In the genomic region with DNA sequence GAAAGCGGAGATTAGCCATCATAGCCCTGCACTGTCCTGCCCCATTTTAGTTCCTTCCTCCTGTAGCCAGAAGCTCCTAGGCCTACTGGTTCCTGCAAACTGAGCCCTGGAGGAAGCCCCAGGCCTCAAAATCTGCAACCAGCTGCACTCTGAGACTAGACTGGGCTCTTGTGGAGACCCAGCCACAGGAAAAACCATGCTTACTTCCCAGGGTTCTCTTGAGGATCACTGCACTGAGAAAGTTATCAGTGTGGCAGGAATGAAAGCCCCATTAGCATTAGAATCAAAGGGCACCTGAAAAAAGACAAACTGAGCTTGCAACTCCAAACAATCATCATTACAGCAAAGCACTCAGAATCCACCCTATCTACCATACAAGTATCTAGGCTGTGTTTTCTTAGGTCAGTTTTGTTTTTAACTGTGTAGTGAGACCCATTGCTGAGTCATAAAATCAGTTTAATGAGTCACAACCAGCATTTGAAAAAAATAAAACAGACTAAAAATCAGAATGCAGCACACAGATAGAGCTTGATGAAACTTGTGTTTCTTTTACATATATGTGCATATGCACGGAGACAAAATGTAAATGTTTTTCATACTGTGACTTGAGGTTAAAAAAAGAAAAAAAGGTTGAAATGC, we compare ENCODE assay signal across 2 cellular contexts.
A peak's percentile ranks its signal among the peaks of the same experiment; 100 is the strongest.
TF ChIP-seq lines count a peak whose summit lies in the region.

No MANE protein-coding gene starts in this region.

TF ChIP-seq in A549, 52 proteins besides CTCF, POLR2A, EP300 and RAD21:
- TF ChIP-seq, protein P1, sequence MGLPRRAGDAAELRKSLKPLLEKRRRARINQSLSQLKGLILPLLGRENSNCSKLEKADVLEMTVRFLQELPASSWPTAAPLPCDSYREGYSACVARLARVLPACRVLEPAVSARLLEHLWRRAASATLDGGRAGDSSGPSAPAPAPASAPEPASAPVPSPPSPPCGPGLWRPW (IDR thresholded peaks at IDR 0.05) = no peak
- TF ChIP-seq HEYL (CRISPR knock-in tag; IDR thresholded peaks at IDR 0.05) = no peak
- TF ChIP-seq ZFP36 (IDR thresholded peaks at IDR 0.05; ENCODE audit: borderline replicate concordance, partially characterized antibody) = no peak
- peak; percentile 20; the same call in 1 of the 2 replicates for TF ChIP-seq FOSL2 (IDR thresholded peaks at IDR 0.05)
- TF ChIP-seq FOSL2 (CRISPR knock-in tag; IDR thresholded peaks at IDR 0.05) = peak; percentile 73
- peak; percentile 55 for TF ChIP-seq JUNB (IDR thresholded peaks at IDR 0.05)
- peak; percentile 26 for TF ChIP-seq MAFK (IDR thresholded peaks at IDR 0.05; ENCODE audit: partially characterized antibody)
- TF ChIP-seq NFE2L2 (conservative IDR thresholded peaks at IDR 0.05; ENCODE audit: low read length) = no peak
TF ChIP-seq in A549: peak in this region for 3.

TF ChIP-seq in HCT116, 20 proteins besides CTCF, POLR2A, EP300 and RAD21:
- TF ChIP-seq FOSL1 (IDR thresholded peaks at IDR 0.05; ENCODE audit: low read depth) (peak; percentile 26; the same call in 1 of the 2 replicates), SP1 (IDR thresholded peaks at IDR 0.05; ENCODE audit: low read depth) (no peak), YY1 (IDR thresholded peaks at IDR 0.05; ENCODE audit: extremely low read depth, insufficient replicate concordance, low read depth, low read length) (no peak), SIN3A (IDR thresholded peaks at IDR 0.05; ENCODE audit: low read depth) (no peak), ATF3 (IDR thresholded peaks at IDR 0.05) (no peak)
